8 cellular contexts compared by ENCODE assay signal in the genomic region with DNA sequence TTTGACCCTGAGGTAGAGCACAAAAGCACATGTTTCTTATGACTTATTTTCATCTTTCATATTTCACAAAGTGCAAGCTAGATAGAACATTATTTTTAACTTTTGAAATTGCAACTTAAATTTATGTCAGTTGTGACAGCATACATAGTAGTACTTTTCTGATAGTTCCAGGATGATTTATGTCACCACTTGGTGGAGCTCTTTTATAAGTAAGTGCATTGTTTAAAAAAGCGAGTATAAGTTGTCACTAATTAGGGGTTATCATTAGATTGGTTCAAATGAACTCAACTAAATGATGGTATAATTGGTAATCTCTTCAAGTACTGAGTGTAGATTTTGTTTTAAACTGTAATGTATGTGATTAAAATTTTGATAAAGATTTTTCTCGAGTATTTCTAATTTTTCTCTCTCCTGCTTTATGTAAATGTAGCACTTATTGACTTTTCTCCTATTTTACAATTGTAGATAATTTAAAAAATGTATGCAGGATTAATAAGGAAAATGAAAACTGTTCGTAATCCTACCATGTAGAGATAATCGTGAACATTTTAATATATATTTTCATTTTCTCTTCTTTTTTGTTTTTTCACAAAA. TPM values are rescaled to one million over a fixed set of nuclear protein-coding genes. Genes with fewer than 3 reads are reported as not detected.
DNase-seq lines count a peak whose midpoint lies in the region; ATAC-seq and TF ChIP-seq lines count a peak whose summit lies in the region.

No MANE protein-coding gene starts in this region.

- no peak overlapping the region for H3K4me3 Mint-ChIP-seq in stimulated activated effector memory CD8-positive, alpha-beta T cell treated with anti-CD3 and anti-CD28 coated beads, Interleukin-12 subunit alpha, Interleukin-12 subunit beta, amount 100 ng/mL, for 72 hours
- no peak overlapping the region for H3K4me3 Mint-ChIP-seq in activated T-helper 2 cell treated with anti-CD3 and anti-CD28 coated beads, Interferon-gamma antibody, Interleukin-2, Interleukin-4, amounts not matched to agents 10 μg/mL and 5 μg/mL and 100 μg/mL, durations not matched to agents 14 hours and 24 hours and 36 hours (ENCODE audit: low read depth)

- no peak overlapping the region for H3K27ac Mint-ChIP-seq in stimulated activated effector memory CD8-positive, alpha-beta T cell treated with anti-CD3 and anti-CD28 coated beads, Interleukin-12 subunit alpha, Interleukin-12 subunit beta, amount 100 ng/mL, for 72 hours
- H3K27ac Mint-ChIP-seq in activated T-helper 2 cell treated with anti-CD3 and anti-CD28 coated beads, Interferon-gamma antibody, Interleukin-2, Interleukin-4, amounts not matched to agents 10 μg/mL and 5 μg/mL and 100 μg/mL, durations not matched to agents 14 hours and 24 hours and 36 hours: no peak overlapping the region

- peak; percentile 76 for ATAC-seq in stimulated activated effector memory CD8-positive, alpha-beta T cell treated with anti-CD3 and anti-CD28 coated beads, Interleukin-12 subunit alpha, Interleukin-12 subunit beta, amount 100 ng/mL, for 72 hours
- ATAC-seq in GM19452 (IDR thresholded peaks at IDR 0.05; ENCODE audit: unreplicated experiment): no peak
- no peak for ATAC-seq in HG03280 (IDR thresholded peaks at IDR 0.05; ENCODE audit: unreplicated experiment)

- H3K4me1 Mint-ChIP-seq in stimulated activated effector memory CD8-positive, alpha-beta T cell treated with anti-CD3 and anti-CD28 coated beads, Interleukin-12 subunit alpha, Interleukin-12 subunit beta, amount 100 ng/mL, for 72 hours: peaks cover 22% of the 10 kb centered on the region
- peaks cover 20% of the 10 kb centered on the region for H3K4me1 Mint-ChIP-seq in activated T-helper 2 cell treated with anti-CD3 and anti-CD28 coated beads, Interferon-gamma antibody, Interleukin-2, Interleukin-4, amounts not matched to agents 10 μg/mL and 5 μg/mL and 100 μg/mL, durations not matched to agents 14 hours and 24 hours and 36 hours (ENCODE audit: low read depth)

- peak; percentile 60 for TF ChIP-seq RAD21 in Ishikawa (IDR thresholded peaks at IDR 0.05; ENCODE audit: low read depth)

- no peak overlapping the region for H3K27ac ChIP-seq in VCaP

- intact Hi-C loops in activated T-helper 2 cell treated with anti-CD3 and anti-CD28 coated beads, Interferon-gamma antibody, Interleukin-2, Interleukin-4, amounts not matched to agents 10 μg/mL and 5 μg/mL and 100 μg/mL, durations not matched to agents 14 hours and 24 hours and 36 hours (cut with micrococcal nuclease): loop anchor here (1.0 to 2.0 kb wide), 2 partner anchors 246 to 434 kb away; no protein-coding TSS in a partner anchor

- TF ChIP-seq CTCF in VCaP (conservative IDR thresholded peaks at IDR 0.05): peak; percentile 79

- DNase-seq in DMS114 treated with DMSO at 0.1 percent for 48 hours (lab: John Stamatoyannopoulos, UW; ENCODE audit: unreplicated experiment) (peak; percentile 8), glomerular endothelial cell (ENCODE audit: extremely low read depth, low read depth, low spot score) (peak; percentile 12)
- DNase-seq in stimulated activated effector memory CD8-positive, alpha-beta T cell treated with anti-CD3 and anti-CD28 coated beads, Interleukin-12 subunit alpha, Interleukin-12 subunit beta, amount 100 ng/mL, for 72 hours (ENCODE audit: low spot score in 2 of 2): no peak
- no peak for DNase-seq in activated T-helper 2 cell treated with anti-CD3 and anti-CD28 coated beads, Interferon-gamma antibody, Interleukin-2, Interleukin-4, amounts not matched to agents 10 μg/mL and 5 μg/mL and 100 μg/mL, durations not matched to agents 14 hours and 24 hours and 36 hours (ENCODE audit: low spot score)

- no peaks in the 10 kb centered on the region for H3K36me3 Mint-ChIP-seq in stimulated activated effector memory CD8-positive, alpha-beta T cell treated with anti-CD3 and anti-CD28 coated beads, Interleukin-12 subunit alpha, Interleukin-12 subunit beta, amount 100 ng/mL, for 72 hours
- H3K36me3 Mint-ChIP-seq in activated T-helper 2 cell treated with anti-CD3 and anti-CD28 coated beads, Interferon-gamma antibody, Interleukin-2, Interleukin-4, amounts not matched to agents 10 μg/mL and 5 μg/mL and 100 μg/mL, durations not matched to agents 14 hours and 24 hours and 36 hours (ENCODE audit: low read depth): peaks cover 38% of the 10 kb centered on the region

- TF ChIP-seq EP300 in Ishikawa (IDR thresholded peaks at IDR 0.05; ENCODE audit: borderline replicate concordance): no peak

- H3K9me3 Mint-ChIP-seq in stimulated activated effector memory CD8-positive, alpha-beta T cell treated with anti-CD3 and anti-CD28 coated beads, Interleukin-12 subunit alpha, Interleukin-12 subunit beta, amount 100 ng/mL, for 72 hours: peaks cover 3% of the 10 kb centered on the region
- peaks cover 19% of the 10 kb centered on the region for H3K9me3 Mint-ChIP-seq in activated T-helper 2 cell treated with anti-CD3 and anti-CD28 coated beads, Interferon-gamma antibody, Interleukin-2, Interleukin-4, amounts not matched to agents 10 μg/mL and 5 μg/mL and 100 μg/mL, durations not matched to agents 14 hours and 24 hours and 36 hours

- peaks cover 2% of the 10 kb centered on the region for H3K27me3 Mint-ChIP-seq in activated T-helper 2 cell treated with anti-CD3 and anti-CD28 coated beads, Interferon-gamma antibody, Interleukin-2, Interleukin-4, amounts not matched to agents 10 μg/mL and 5 μg/mL and 100 μg/mL, durations not matched to agents 14 hours and 24 hours and 36 hours (ENCODE audit: low read depth)

TF ChIP-seq in Ishikawa, 13 proteins besides CTCF, POLR2A, EP300 and RAD21:
- TF ChIP-seq EGR1 (IDR thresholded peaks at IDR 0.05): no peak
- no peak for TF ChIP-seq CREB1 (IDR thresholded peaks at IDR 0.05; ENCODE audit: low read depth)
- TF ChIP-seq, protein P1, sequence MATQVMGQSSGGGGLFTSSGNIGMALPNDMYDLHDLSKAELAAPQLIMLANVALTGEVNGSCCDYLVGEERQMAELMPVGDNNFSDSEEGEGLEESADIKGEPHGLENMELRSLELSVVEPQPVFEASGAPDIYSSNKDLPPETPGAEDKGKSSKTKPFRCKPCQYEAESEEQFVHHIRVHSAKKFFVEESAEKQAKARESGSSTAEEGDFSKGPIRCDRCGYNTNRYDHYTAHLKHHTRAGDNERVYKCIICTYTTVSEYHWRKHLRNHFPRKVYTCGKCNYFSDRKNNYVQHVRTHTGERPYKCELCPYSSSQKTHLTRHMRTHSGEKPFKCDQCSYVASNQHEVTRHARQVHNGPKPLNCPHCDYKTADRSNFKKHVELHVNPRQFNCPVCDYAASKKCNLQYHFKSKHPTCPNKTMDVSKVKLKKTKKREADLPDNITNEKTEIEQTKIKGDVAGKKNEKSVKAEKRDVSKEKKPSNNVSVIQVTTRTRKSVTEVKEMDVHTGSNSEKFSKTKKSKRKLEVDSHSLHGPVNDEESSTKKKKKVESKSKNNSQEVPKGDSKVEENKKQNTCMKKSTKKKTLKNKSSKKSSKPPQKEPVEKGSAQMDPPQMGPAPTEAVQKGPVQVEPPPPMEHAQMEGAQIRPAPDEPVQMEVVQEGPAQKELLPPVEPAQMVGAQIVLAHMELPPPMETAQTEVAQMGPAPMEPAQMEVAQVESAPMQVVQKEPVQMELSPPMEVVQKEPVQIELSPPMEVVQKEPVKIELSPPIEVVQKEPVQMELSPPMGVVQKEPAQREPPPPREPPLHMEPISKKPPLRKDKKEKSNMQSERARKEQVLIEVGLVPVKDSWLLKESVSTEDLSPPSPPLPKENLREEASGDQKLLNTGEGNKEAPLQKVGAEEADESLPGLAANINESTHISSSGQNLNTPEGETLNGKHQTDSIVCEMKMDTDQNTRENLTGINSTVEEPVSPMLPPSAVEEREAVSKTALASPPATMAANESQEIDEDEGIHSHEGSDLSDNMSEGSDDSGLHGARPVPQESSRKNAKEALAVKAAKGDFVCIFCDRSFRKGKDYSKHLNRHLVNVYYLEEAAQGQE (IDR thresholded peaks at IDR 0.05; ENCODE audit: low read depth): no peak
- TF ChIP-seq TEAD4 (IDR thresholded peaks at IDR 0.05): no peak
- TF ChIP-seq TAF1 (IDR thresholded peaks at IDR 0.05; ENCODE audit: low read depth): no peak
- TF ChIP-seq, protein P2, sequence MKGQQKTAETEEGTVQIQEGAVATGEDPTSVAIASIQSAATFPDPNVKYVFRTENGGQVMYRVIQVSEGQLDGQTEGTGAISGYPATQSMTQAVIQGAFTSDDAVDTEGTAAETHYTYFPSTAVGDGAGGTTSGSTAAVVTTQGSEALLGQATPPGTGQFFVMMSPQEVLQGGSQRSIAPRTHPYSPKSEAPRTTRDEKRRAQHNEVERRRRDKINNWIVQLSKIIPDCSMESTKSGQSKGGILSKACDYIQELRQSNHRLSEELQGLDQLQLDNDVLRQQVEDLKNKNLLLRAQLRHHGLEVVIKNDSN (IDR thresholded peaks at IDR 0.05): no peak
- no peak for TF ChIP-seq NFIC (IDR thresholded peaks at IDR 0.05)

RNA-seq across cellular contexts. Expression of gene RB1, which starts 31.1 kb away (rescaled TPM):
- total RNA-seq in glomerular endothelial cell: 31.2 and 47.0 TPM in 2 replicates
- 27.1 and 28.0 TPM in 2 replicates for total RNA-seq in activated T-helper 2 cell treated with anti-CD3 and anti-CD28 coated beads, Interferon-gamma antibody, Interleukin-2, Interleukin-4, amounts not matched to agents 10 μg/mL and 5 μg/mL and 100 μg/mL, durations not matched to agents 14 hours and 24 hours and 36 hours

Comparison
In these comparisons a context has a peak if more than half of its experiments do, and no peak if none do; other contexts are left out.
1. DNase-seq: peak in DMS114 treated with DMSO at 0.1 percent for 48 hours (single experiment) and glomerular endothelial cell (single experiment); none in stimulated activated effector memory CD8-positive, alpha-beta T cell treated with anti-CD3 and anti-CD28 coated beads, Interleukin-12 subunit alpha, Interleukin-12 subunit beta, amount 100 ng/mL, for 72 hours (0 of 2) and activated T-helper 2 cell treated with anti-CD3 and anti-CD28 coated beads, Interferon-gamma antibody, Interleukin-2, Interleukin-4, amounts not matched to agents 10 μg/mL and 5 μg/mL and 100 μg/mL, durations not matched to agents 14 hours and 24 hours and 36 hours (single experiment).